Comparison of ENCODE assay signal across 12 cellular contexts in the genomic region with DNA sequence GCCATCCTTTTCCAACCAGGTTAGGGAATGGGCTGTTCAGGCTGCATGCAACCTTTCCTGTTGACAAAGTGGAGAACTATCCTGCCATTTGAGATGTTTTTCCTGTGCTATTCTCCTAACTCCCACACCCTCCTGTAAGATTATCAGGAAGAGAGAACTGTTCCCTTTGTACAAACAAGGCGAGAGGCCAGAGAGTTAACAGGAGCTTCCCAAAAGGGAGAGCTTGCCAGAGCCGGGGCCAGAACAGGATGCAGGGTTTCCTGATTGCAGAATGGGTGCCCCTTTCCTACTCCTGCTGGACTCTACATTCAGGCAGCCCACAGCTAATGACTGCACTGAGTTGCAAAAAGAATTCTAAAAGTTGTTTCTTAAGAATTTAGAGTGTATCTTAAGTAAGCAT. TPM values are rescaled to one million over a fixed set of nuclear protein-coding genes. Genes with fewer than 3 reads are reported as not detected.
A peak's percentile ranks its signal among the peaks of the same experiment; 100 is the strongest.
DNase-seq lines count a peak whose midpoint lies in the region; ATAC-seq and TF ChIP-seq lines count a peak whose summit lies in the region.
"Had no signal": no experiment of that assay in that cellular context is flagged by ENCODE, and none has a peak within 500 bp of the region (broad histone marks: within the 10 kb centered on the region; RNA-seq: fewer than 3 reads in every experiment).

No MANE protein-coding gene starts in this region.

- H3K27me3 ChIP-seq in Caco-2 (replicated peaks; ENCODE audit: control insufficient read depth, insufficient read depth, low read length): no peaks in the 10 kb centered on the region
- H3K27me3 ChIP-seq: dorsolateral prefrontal cortex had no signal

- ATAC-seq in HG02973 (IDR thresholded peaks at IDR 0.05; ENCODE audit: unreplicated experiment): no peak
- ATAC-seq in stimulated activated naive B cell treated with anti-CD40 and anti-IgM and Interleukin-4, amounts not matched to agents 10 μg/mL and 1 μg/mL and 100 μg/mL, for 72 hours (replicated peaks): no peak

- H3K4me1 ChIP-seq in Caco-2: no peaks in the 10 kb centered on the region

- peaks cover 0 to under 1% of the 10 kb centered on the region in 2 donors for H3K9me3 Mint-ChIP-seq in stimulated activated naive B cell treated with anti-CD40 and anti-IgM and Interleukin-4, amounts not matched to agents 10 μg/mL and 1 μg/mL and 100 μg/mL, for 72 hours
- peaks cover 9% of the 10 kb centered on the region for H3K9me3 Mint-ChIP-seq in Caco-2 (ENCODE audit: unreplicated experiment)
- H3K9me3 Mint-ChIP-seq: activated T-helper 2 cell treated with anti-CD3 and anti-CD28 coated beads, Interferon-gamma antibody, Interleukin-2, Interleukin-4, amounts not matched to agents 10 μg/mL and 5 μg/mL and 100 μg/mL, durations not matched to agents 14 hours and 24 hours and 36 hours had no signal

- CTCF ChIA-PET in Caco-2 (lab: Charles Lee): interaction anchor here (1.0 to 1.2 kb wide), 3 partner anchors 17 to 38 kb away, joined by 3 to 4 read pairs (median 4); partner anchors contain the start of gene PML

- H3K36me3 Mint-ChIP-seq in stimulated activated naive B cell treated with anti-CD40 and anti-IgM and Interleukin-4, amounts not matched to agents 10 μg/mL and 1 μg/mL and 100 μg/mL, for 72 hours: peaks cover 37 to 51% of the 10 kb centered on the region in 2 donors
- no peaks in the 10 kb centered on the region for H3K36me3 Mint-ChIP-seq in Caco-2 (ENCODE audit: insufficient read depth, unreplicated experiment)

- no peaks in the 10 kb centered on the region for H3K27me3 Mint-ChIP-seq in stimulated activated naive B cell treated with anti-CD40 and anti-IgM and Interleukin-4, amounts not matched to agents 10 μg/mL and 1 μg/mL and 100 μg/mL, for 72 hours
- no peaks in the 10 kb centered on the region for H3K27me3 Mint-ChIP-seq in Caco-2 (ENCODE audit: insufficient read depth, unreplicated experiment)

- H3K36me3 ChIP-seq in Caco-2 (ENCODE audit: control insufficient read depth, insufficient read depth, low read length): no peaks in the 10 kb centered on the region

- no peak overlapping the region for H3K4me3 Mint-ChIP-seq in stimulated activated naive B cell treated with anti-CD40 and anti-IgM and Interleukin-4, amounts not matched to agents 10 μg/mL and 1 μg/mL and 100 μg/mL, for 72 hours
- no peak overlapping the region for H3K4me3 Mint-ChIP-seq in Caco-2 (ENCODE audit: unreplicated experiment)

- peaks cover 33 to 55% of the 10 kb centered on the region in 2 donors for H3K4me1 Mint-ChIP-seq in stimulated activated naive B cell treated with anti-CD40 and anti-IgM and Interleukin-4, amounts not matched to agents 10 μg/mL and 1 μg/mL and 100 μg/mL, for 72 hours
- H3K4me1 Mint-ChIP-seq in Caco-2 (ENCODE audit: low read depth, unreplicated experiment): peaks cover 11% of the 10 kb centered on the region

- BruUV-seq in Caco-2 (replicated peaks; lab: Mats Ljungman, UMichigan): no TSS peak

- intact Hi-C loops in Caco-2 (cut with micrococcal nuclease; ENCODE audit: unreplicated experiment): no loop called here

- H3K4me3 ChIP-seq in choroid plexus epithelial cell (ENCODE audit: low read depth, low read length) (no peak overlapping the region), skin epidermis (no peak overlapping the region), Caco-2 (ENCODE audit: low read depth, low read length) (no peak overlapping the region)
- H3K4me3 ChIP-seq: dorsolateral prefrontal cortex had no signal

- no peak overlapping the region for H3K27ac Mint-ChIP-seq in stimulated activated naive B cell treated with anti-CD40 and anti-IgM and Interleukin-4, amounts not matched to agents 10 μg/mL and 1 μg/mL and 100 μg/mL, for 72 hours
- H3K27ac Mint-ChIP-seq in Caco-2 (ENCODE audit: unreplicated experiment): no peak overlapping the region
- H3K27ac Mint-ChIP-seq: activated T-helper 2 cell treated with anti-CD3 and anti-CD28 coated beads, Interferon-gamma antibody, Interleukin-2, Interleukin-4, amounts not matched to agents 10 μg/mL and 5 μg/mL and 100 μg/mL, durations not matched to agents 14 hours and 24 hours and 36 hours had no signal

- DNase-seq in HCEC 1CT (peak; percentile 39), choroid plexus epithelial cell (ENCODE audit: low read depth) (peak; percentile 34), left kidney (ENCODE audit: low read depth, low spot score) (peak; percentile 60), kidney tubule cell (ENCODE audit: low spot score) (no peak), Caco-2 (no peak)
- DNase-seq in stimulated activated naive B cell treated with anti-CD40 and anti-IgM and Interleukin-4, amounts not matched to agents 10 μg/mL and 1 μg/mL and 100 μg/mL, for 72 hours: no peak
- DNase-seq: dorsolateral prefrontal cortex, NCI-H2081 treated with DMSO at 0.1 percent for 48 hours, posterior cingulate gyrus had no signal

- peaks cover 7% of the 10 kb centered on the region; the same call in 1 of the 2 replicates for H3K9me3 ChIP-seq in Caco-2

- POLR2A ChIA-PET in Caco-2 (lab: Charles Lee): no interaction called here

- TF ChIP-seq CTCF in choroid plexus epithelial cell (conservative IDR thresholded peaks at IDR 0.05; ENCODE audit: low read depth, low read length) (no peak), Caco-2 (IDR thresholded peaks at IDR 0.05; ENCODE audit: insufficient read depth in 1 of 2, low read depth in 1 of 2, low read length in 1 of 2, severe bottlenecking in 1 of 2, unreplicated experiment in 1 of 2) (no peak)

- peak overlapping the region in 13 of 21 experiments; percentile 4 to 75 (median 39) for H3K27ac ChIP-seq in skin epidermis

RNA-seq across cellular contexts. Expression of gene PML, which starts 17.1 kb away (rescaled TPM):
- total RNA-seq in Caco-2 (2022): 18.7 and 19.5 TPM in 2 replicates

RNA-seq across cellular contexts. Expression of gene STOML1, which starts 19.5 kb away (rescaled TPM):
- total RNA-seq in Caco-2 (2022): 7.6 TPM in 2 replicates

Comparison
In these comparisons a context has a peak if more than half of its experiments do, and no peak if none do; other contexts are left out.
1. DNase-seq: peak in HCEC 1CT (single experiment), choroid plexus epithelial cell (single experiment) and left kidney (single experiment); none in stimulated activated naive B cell treated with anti-CD40 and anti-IgM and Interleukin-4, amounts not matched to agents 10 μg/mL and 1 μg/mL and 100 μg/mL, for 72 hours (single experiment), kidney tubule cell (single experiment) and Caco-2 (0 of 2).